Comparison of ENCODE assay signal across 1 cellular context in the genomic region with DNA sequence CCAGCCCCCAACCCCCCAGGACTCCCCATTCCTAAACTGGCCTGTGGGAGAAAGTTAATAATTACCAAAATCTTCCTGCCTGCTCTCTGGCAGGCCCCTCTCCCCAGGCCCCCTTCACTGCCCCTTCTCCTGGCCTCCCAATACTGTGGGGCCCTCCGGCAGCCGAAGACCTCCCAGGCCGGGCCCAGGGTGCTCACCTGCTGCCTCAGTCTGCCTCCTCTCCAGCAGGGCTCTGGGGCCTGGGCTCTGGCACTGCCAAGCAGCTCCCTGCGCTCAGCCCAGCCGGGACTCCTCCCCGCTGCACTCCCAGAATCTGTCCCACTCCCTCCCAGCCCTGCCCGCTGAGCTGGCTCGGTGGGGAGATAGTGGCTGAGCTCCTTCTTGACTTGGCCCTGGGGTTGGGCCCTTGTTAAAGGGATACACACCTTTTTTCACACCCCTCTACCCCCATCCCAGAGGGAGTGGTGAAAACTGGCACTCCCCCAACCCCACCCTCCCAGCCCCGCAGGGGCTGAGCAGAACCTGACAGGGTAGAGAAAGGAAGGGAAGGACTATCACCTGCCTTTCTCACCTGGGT.
A peak's percentile ranks its signal among the peaks of the same experiment; 100 is the strongest.
TF ChIP-seq lines count a peak whose summit lies in the region.

A gene with protein sequence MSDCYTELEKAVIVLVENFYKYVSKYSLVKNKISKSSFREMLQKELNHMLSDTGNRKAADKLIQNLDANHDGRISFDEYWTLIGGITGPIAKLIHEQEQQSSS (minus strand): TSS at position 383 of the 577 bp plus-strand sequence. CDS start 4,986 bp downstream, outside the sequence.

TF ChIP-seq in HepG2, 621 proteins besides CTCF, POLR2A, EP300 and RAD21 (continued from another document and continues in another):
- TF ChIP-seq, protein P1, sequence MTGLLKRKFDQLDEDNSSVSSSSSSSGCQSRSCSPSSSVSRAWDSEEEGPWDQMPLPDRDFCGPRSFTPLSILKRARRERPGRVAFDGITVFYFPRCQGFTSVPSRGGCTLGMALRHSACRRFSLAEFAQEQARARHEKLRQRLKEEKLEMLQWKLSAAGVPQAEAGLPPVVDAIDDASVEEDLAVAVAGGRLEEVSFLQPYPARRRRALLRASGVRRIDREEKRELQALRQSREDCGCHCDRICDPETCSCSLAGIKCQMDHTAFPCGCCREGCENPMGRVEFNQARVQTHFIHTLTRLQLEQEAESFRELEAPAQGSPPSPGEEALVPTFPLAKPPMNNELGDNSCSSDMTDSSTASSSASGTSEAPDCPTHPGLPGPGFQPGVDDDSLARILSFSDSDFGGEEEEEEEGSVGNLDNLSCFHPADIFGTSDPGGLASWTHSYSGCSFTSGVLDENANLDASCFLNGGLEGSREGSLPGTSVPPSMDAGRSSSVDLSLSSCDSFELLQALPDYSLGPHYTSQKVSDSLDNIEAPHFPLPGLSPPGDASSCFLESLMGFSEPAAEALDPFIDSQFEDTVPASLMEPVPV (CRISPR knock-in tag; IDR thresholded peaks at IDR 0.05), result peak; percentile 60; the same call in 1 of the 2 replicates
- TF ChIP-seq ZBTB7A (CRISPR knock-in tag; IDR thresholded peaks at IDR 0.05) (peak; percentile 31; the same call in 1 of the 2 replicates), ZNF451 (CRISPR knock-in tag; IDR thresholded peaks at IDR 0.05) (peak; percentile 29; the same call in 1 of the 2 replicates), HOXA3 (CRISPR knock-in tag; IDR thresholded peaks at IDR 0.05) (peak; percentile 56; the same call in 1 of the 2 replicates), ZMAT3 (CRISPR knock-in tag; conservative IDR thresholded peaks at IDR 0.05) (no peak; the same call in 1 of the 2 replicates), POGZ (CRISPR knock-in tag; IDR thresholded peaks at IDR 0.05) (peak; percentile 30; the same call in 1 of the 2 replicates), ZNF263 (CRISPR knock-in tag; IDR thresholded peaks at IDR 0.05) (peak; percentile 96), ZNF703 (CRISPR knock-in tag; IDR thresholded peaks at IDR 0.05; ENCODE audit: borderline replicate concordance) (0 out of 2 replicates have a peak, but pooled peaks have one; percentile 43), NFIB (CRISPR knock-in tag; IDR thresholded peaks at IDR 0.05; ENCODE audit: borderline replicate concordance) (no peak), KAT8 (CRISPR knock-in tag; IDR thresholded peaks at IDR 0.05) (peak; percentile 48; the same call in 1 of the 2 replicates), ZNF547 (CRISPR knock-in tag; IDR thresholded peaks at IDR 0.05) (peak; percentile 23; the same call in 1 of the 2 replicates), ZNF343 (CRISPR knock-in tag; IDR thresholded peaks at IDR 0.05) (0 out of 2 replicates have a peak, but pooled peaks have one; percentile 36), SOX13 (IDR thresholded peaks at IDR 0.05) (no peak), SOX13 (CRISPR knock-in tag; conservative IDR thresholded peaks at IDR 0.05 in 1 of 2, IDR thresholded peaks at IDR 0.05 in 1 of 2) (peak in 1 of 2 experiments; percentile 18; a peak in 1 of 4 replicates), SIX4 (CRISPR knock-in tag; IDR thresholded peaks at IDR 0.05) (no peak), TARDBP (CRISPR knock-in tag; IDR thresholded peaks at IDR 0.05) (0 out of 2 replicates have a peak, but pooled peaks have one; percentile 50), KMT2A (CRISPR knock-in tag; IDR thresholded peaks at IDR 0.05) (no peak), LCORL (IDR thresholded peaks at IDR 0.05) (no peak), LCORL (CRISPR knock-in tag; IDR thresholded peaks at IDR 0.05) (peak; percentile 64; the same call in 1 of the 2 replicates), KDM5B (CRISPR knock-in tag; IDR thresholded peaks at IDR 0.05; ENCODE audit: borderline replicate concordance) (peak; percentile 62; the same call in 1 of the 2 replicates), ZFP41 (CRISPR knock-in tag; IDR thresholded peaks at IDR 0.05; ENCODE audit: borderline replicate concordance) (no peak), ZNF792 (CRISPR knock-in tag; IDR thresholded peaks at IDR 0.05) (peak; percentile 86; the same call in 1 of the 2 replicates), RBFOX2 (IDR thresholded peaks at IDR 0.05; ENCODE audit: low read depth, low read length) (peak; percentile 86), FOXM1 (CRISPR knock-in tag; IDR thresholded peaks at IDR 0.05) (no peak), ISX (CRISPR knock-in tag; conservative IDR thresholded peaks at IDR 0.05) (no peak), HDAC1 (CRISPR knock-in tag; IDR thresholded peaks at IDR 0.05) (no peak; the same call in 1 of the 2 replicates), BRD4 (CRISPR knock-in tag; IDR thresholded peaks at IDR 0.05) (peak; percentile 52; the same call in 1 of the 2 replicates), MED1 (CRISPR knock-in tag; IDR thresholded peaks at IDR 0.05) (peak; percentile 54; the same call in 1 of the 2 replicates), SALL2 (CRISPR knock-in tag; IDR thresholded peaks at IDR 0.05) (peak; percentile 67; the same call in 1 of the 2 replicates), RNF2 (conservative IDR thresholded peaks at IDR 0.05; ENCODE audit: low read depth) (no peak), ZNF383 (CRISPR knock-in tag; IDR thresholded peaks at IDR 0.05; ENCODE audit: borderline replicate concordance) (0 out of 2 replicates have a peak, but pooled peaks have one; percentile 72), ZNF230 (CRISPR knock-in tag; IDR thresholded peaks at IDR 0.05) (0 out of 2 replicates have a peak, but pooled peaks have one; percentile 15), YEATS4 (CRISPR knock-in tag; IDR thresholded peaks at IDR 0.05; ENCODE audit: borderline replicate concordance) (peak; percentile 65; the same call in 1 of the 2 replicates), SOX6 (IDR thresholded peaks at IDR 0.05) (no peak), SOX6 (CRISPR knock-in tag; IDR thresholded peaks at IDR 0.05) (peak; percentile 35; the same call in 1 of the 2 replicates), ZNF879 (CRISPR knock-in tag; IDR thresholded peaks at IDR 0.05) (0 out of 2 replicates have a peak, but pooled peaks have one; percentile 33)
- TF ChIP-seq, protein P2, sequence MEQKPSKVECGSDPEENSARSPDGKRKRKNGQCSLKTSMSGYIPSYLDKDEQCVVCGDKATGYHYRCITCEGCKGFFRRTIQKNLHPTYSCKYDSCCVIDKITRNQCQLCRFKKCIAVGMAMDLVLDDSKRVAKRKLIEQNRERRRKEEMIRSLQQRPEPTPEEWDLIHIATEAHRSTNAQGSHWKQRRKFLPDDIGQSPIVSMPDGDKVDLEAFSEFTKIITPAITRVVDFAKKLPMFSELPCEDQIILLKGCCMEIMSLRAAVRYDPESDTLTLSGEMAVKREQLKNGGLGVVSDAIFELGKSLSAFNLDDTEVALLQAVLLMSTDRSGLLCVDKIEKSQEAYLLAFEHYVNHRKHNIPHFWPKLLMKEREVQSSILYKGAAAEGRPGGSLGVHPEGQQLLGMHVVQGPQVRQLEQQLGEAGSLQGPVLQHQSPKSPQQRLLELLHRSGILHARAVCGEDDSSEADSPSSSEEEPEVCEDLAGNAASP (CRISPR knock-in tag; IDR thresholded peaks at IDR 0.05; ENCODE audit: borderline replicate concordance), result no peak
- TF ChIP-seq, protein P3, sequence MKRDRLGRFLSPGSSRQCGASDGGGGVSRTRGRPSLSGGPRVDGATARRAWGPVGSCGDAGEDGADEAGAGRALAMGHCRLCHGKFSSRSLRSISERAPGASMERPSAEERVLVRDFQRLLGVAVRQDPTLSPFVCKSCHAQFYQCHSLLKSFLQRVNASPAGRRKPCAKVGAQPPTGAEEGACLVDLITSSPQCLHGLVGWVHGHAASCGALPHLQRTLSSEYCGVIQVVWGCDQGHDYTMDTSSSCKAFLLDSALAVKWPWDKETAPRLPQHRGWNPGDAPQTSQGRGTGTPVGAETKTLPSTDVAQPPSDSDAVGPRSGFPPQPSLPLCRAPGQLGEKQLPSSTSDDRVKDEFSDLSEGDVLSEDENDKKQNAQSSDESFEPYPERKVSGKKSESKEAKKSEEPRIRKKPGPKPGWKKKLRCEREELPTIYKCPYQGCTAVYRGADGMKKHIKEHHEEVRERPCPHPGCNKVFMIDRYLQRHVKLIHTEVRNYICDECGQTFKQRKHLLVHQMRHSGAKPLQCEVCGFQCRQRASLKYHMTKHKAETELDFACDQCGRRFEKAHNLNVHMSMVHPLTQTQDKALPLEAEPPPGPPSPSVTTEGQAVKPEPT (CRISPR knock-in tag; IDR thresholded peaks at IDR 0.05; ENCODE audit: low read depth), result 0 out of 2 replicates have a peak, but pooled peaks have one; percentile 47
- TF ChIP-seq, protein P4, sequence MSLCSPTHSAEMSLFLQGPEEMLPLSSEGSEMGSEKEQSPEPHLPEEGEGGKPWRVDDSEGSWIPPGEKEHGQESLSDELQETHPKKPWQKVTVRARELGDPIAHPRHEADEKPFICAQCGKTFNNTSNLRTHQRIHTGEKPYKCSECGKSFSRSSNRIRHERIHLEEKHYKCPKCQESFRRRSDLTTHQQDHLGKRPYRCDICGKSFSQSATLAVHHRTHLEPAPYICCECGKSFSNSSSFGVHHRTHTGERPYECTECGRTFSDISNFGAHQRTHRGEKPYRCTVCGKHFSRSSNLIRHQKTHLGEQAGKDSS (CRISPR knock-in tag; IDR thresholded peaks at IDR 0.05; ENCODE audit: borderline replicate concordance, low read depth), result 0 out of 2 replicates have a peak, but pooled peaks have one; percentile 25
- TF ChIP-seq, protein P5, sequence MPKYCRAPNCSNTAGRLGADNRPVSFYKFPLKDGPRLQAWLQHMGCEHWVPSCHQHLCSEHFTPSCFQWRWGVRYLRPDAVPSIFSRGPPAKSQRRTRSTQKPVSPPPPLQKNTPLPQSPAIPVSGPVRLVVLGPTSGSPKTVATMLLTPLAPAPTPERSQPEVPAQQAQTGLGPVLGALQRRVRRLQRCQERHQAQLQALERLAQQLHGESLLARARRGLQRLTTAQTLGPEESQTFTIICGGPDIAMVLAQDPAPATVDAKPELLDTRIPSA (CRISPR knock-in tag; IDR thresholded peaks at IDR 0.05; ENCODE audit: borderline replicate concordance), result no peak
- TF ChIP-seq, protein P6, sequence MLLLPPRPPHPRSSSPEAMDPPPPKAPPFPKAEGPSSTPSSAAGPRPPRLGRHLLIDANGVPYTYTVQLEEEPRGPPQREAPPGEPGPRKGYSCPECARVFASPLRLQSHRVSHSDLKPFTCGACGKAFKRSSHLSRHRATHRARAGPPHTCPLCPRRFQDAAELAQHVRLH (CRISPR knock-in tag; IDR thresholded peaks at IDR 0.05; ENCODE audit: borderline replicate concordance, low read depth), result peak; percentile 10; the same call in 1 of the 2 replicates
- TF ChIP-seq, protein P7, sequence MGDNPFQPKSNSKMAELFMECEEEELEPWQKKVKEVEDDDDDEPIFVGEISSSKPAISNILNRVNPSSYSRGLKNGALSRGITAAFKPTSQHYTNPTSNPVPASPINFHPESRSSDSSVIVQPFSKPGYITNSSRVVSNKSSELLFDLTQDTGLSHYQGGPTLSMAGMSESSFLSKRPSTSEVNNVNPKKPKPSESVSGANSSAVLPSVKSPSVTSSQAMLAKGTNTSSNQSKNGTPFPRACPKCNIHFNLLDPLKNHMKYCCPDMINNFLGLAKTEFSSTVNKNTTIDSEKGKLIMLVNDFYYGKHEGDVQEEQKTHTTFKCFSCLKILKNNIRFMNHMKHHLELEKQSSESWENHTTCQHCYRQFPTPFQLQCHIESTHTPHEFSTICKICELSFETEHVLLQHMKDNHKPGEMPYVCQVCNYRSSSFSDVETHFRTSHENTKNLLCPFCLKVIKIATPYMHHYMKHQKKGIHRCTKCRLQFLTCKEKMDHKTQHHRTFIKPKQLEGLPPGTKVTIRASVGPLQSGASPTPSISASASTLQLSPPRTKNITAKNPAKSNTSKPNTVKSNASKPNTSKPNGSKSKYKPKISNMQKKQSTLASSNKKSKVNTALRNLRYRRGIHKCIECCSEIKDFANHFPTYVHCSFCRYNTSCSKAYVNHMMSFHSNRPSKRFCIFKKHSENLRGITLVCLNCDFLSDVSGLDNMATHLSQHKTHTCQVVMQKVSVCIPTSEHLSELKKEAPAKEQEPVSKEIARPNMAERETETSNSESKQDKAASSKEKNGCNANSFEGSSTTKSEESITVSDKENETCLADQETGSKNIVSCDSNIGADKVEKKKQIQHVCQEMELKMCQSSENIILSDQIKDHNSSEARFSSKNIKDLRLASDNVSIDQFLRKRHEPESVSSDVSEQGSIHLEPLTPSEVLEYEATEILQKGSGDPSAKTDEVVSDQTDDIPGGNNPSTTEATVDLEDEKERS (CRISPR knock-in tag; IDR thresholded peaks at IDR 0.05), result no peak
- TF ChIP-seq, protein P8, sequence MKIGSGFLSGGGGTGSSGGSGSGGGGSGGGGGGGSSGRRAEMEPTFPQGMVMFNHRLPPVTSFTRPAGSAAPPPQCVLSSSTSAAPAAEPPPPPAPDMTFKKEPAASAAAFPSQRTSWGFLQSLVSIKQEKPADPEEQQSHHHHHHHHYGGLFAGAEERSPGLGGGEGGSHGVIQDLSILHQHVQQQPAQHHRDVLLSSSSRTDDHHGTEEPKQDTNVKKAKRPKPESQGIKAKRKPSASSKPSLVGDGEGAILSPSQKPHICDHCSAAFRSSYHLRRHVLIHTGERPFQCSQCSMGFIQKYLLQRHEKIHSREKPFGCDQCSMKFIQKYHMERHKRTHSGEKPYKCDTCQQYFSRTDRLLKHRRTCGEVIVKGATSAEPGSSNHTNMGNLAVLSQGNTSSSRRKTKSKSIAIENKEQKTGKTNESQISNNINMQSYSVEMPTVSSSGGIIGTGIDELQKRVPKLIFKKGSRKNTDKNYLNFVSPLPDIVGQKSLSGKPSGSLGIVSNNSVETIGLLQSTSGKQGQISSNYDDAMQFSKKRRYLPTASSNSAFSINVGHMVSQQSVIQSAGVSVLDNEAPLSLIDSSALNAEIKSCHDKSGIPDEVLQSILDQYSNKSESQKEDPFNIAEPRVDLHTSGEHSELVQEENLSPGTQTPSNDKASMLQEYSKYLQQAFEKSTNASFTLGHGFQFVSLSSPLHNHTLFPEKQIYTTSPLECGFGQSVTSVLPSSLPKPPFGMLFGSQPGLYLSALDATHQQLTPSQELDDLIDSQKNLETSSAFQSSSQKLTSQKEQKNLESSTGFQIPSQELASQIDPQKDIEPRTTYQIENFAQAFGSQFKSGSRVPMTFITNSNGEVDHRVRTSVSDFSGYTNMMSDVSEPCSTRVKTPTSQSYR (CRISPR knock-in tag; IDR thresholded peaks at IDR 0.05; ENCODE audit: borderline replicate concordance), result no peak
- TF ChIP-seq, protein P9, sequence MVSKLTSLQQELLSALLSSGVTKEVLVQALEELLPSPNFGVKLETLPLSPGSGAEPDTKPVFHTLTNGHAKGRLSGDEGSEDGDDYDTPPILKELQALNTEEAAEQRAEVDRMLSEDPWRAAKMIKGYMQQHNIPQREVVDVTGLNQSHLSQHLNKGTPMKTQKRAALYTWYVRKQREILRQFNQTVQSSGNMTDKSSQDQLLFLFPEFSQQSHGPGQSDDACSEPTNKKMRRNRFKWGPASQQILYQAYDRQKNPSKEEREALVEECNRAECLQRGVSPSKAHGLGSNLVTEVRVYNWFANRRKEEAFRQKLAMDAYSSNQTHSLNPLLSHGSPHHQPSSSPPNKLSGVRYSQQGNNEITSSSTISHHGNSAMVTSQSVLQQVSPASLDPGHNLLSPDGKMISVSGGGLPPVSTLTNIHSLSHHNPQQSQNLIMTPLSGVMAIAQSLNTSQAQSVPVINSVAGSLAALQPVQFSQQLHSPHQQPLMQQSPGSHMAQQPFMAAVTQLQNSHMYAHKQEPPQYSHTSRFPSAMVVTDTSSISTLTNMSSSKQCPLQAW (CRISPR knock-in tag; IDR thresholded peaks at IDR 0.05), result peak; percentile 97
